ENCODE assay signal across 8 cellular contexts in the genomic region with DNA sequence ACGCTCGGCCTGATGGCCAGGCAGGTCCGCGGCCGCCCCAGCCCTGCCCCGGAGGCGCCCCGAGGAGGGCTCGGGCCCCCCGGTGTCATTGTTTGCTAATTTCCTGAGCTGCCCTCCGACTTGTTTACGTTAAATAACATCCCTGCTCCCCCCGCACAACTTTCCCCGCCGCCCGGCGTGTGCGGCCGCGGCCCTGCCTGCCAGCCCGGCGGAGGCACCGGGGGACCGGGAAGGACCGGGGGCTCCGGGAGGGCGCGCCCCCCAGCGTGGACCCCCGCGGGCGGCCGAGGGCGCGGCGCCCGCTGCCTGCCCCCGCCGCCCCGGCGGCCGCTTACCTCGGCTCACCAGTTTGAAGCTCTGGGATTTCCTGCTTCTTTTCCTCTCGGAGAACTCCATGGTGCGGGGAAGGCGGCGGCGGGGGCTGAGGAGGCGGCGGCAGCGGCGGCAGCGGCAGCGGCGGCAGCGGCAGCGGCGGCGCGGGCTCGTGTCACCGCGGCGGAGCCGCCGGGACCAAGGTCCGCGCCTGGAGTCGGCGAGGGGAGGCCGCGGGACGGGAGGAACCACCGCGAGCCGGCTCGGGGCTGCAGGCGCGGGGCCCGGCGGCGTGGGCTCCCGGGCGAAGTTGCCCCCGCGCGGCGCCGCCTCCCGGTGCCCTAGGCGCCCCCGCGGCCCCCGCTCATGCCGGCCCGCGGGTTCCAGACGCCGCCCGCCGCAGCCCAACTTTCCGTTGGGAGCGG. TPM values are rescaled to one million over a fixed set of nuclear protein-coding genes. Genes with fewer than 3 reads are reported as not detected.
DNase-seq lines count a peak whose midpoint lies in the region; ATAC-seq and TF ChIP-seq lines count a peak whose summit lies in the region.

No MANE protein-coding gene starts in this region.

- CTCF ChIA-PET in BJ (lab: Yijun Ruan, JAX), result interaction anchor here (0.6 kb wide), 1 partner anchor 226 kb away, joined by 3 read pairs; no protein-coding TSS in a partner anchor

- ATAC-seq in HG03354 (IDR thresholded peaks at IDR 0.05; ENCODE audit: poor library complexity, severe bottlenecking, unreplicated experiment), result peak; percentile 27

- under 1% methylated on average over 103 of the region's 103 CpGs for WGBS in liver

- peak overlapping the region; percentile 56 to 69 for H3K27ac ChIP-seq in liver (ENCODE audit: low read depth in 1 of 2, low read length in 2 of 2)
- peak overlapping the region; percentile 85 to 88 for H3K27ac ChIP-seq in tibial artery

- no peak for DNase-seq in BJ (ENCODE audit: low read depth)
- DNase-seq in cardiac fibroblast (ENCODE audit: low read depth in 2 of 2), result peak in 1 of 2 donors; percentile 11
- no peak for DNase-seq in tibial artery
- no peak for DNase-seq in NCI-H2196 treated with DMSO at 0.1 percent for 48 hours (lab: John Stamatoyannopoulos, UW; ENCODE audit: unreplicated experiment)
- DNase-seq in activated CD4-positive, alpha-beta T cell treated with anti-CD3 and anti-CD28 coated beads for 48 hours, result no peak
- DNase-seq in GM19240 (ENCODE audit: insufficient read length, low spot score), result no peak

- H3K4me1 ChIP-seq in liver (ENCODE audit: control insufficient read depth in 4 of 4, insufficient read depth in 4 of 4, low read length in 3 of 4) (peaks cover 0 to 18% (median 14%) of the 10 kb centered on the region in 4 donors), tibial artery (peaks cover 4 to 32% (median 9%) of the 10 kb centered on the region in 4 donors)

- H3K9ac ChIP-seq in liver (ENCODE audit: low read depth in 1 of 2, low read length in 2 of 2), result peak overlapping the region; percentile 36 to 66

- H3K9me3 ChIP-seq in liver (ENCODE audit: control insufficient read depth in 4 of 4, low read length in 3 of 4) (no peaks in the 10 kb centered on the region), tibial artery (no peaks in the 10 kb centered on the region)

- TF ChIP-seq RAD21 in liver (IDR thresholded peaks at IDR 0.05), result no peak

- peaks cover 2% of the 10 kb centered on the region for H3K36me3 ChIP-seq in BJ (ENCODE audit: control insufficient read depth, insufficient read depth, low read length)
- H3K36me3 ChIP-seq in liver (ENCODE audit: control insufficient read depth in 4 of 4, insufficient read depth in 3 of 4, low read depth in 1 of 4, low read length in 3 of 4), result no peaks in the 10 kb centered on the region
- no peaks in the 10 kb centered on the region for H3K36me3 ChIP-seq in tibial artery

- H3K27me3 ChIP-seq in BJ (ENCODE audit: control insufficient read depth, insufficient read depth, low read length) (no peaks in the 10 kb centered on the region), liver (ENCODE audit: control insufficient read depth in 4 of 4, insufficient read depth in 4 of 4, low read length in 3 of 4) (no peaks in the 10 kb centered on the region), tibial artery (no peaks in the 10 kb centered on the region)

- TF ChIP-seq CTCF in BJ (IDR thresholded peaks at IDR 0.05; ENCODE audit: insufficient read depth, low read depth, low read length), result no peak
- TF ChIP-seq CTCF in cardiac fibroblast (IDR thresholded peaks at IDR 0.05; ENCODE audit: low read depth, low read length), result no peak
- TF ChIP-seq CTCF in liver (IDR thresholded peaks at IDR 0.05; ENCODE audit: low read depth, low read length, missing input control), result no peak
- no peak for TF ChIP-seq CTCF in tibial artery (IDR thresholded peaks at IDR 0.05)

- intact Hi-C loops in tibial artery (cut with DNase I; ENCODE audit: low total_unique reads), result no loop called here

- POLR2A ChIA-PET in BJ (lab: Charles Lee), result interaction anchor here (0.7 kb wide), 1 partner anchor 1307 kb away, joined by 6 read pairs; no protein-coding TSS in a partner anchor

- H3K4me3 ChIP-seq in BJ (ENCODE audit: low read depth, low read length) (peak overlapping the region; percentile 65), cardiac fibroblast (replicated peaks in 1 of 2; ENCODE audit: low read depth in 2 of 2, low read length in 2 of 2) (peak overlapping the region; percentile 35 to 47), liver (ENCODE audit: low read depth in 1 of 3, low read length in 3 of 3) (peak overlapping the region in 2 of 3 donors; percentile 68 to 69), tibial artery (peak overlapping the region; percentile 72 to 83)

TF ChIP-seq in liver, 16 proteins besides CTCF, POLR2A, EP300 and RAD21:
- TF ChIP-seq FOXA1 (IDR thresholded peaks at IDR 0.05) (no peak), FOXA2 (IDR thresholded peaks at IDR 0.05) (no peak), HNF4G (IDR thresholded peaks at IDR 0.05) (no peak), ZBTB33 (IDR thresholded peaks at IDR 0.05) (no peak), NR2F2 (IDR thresholded peaks at IDR 0.05) (no peak), SP1 (IDR thresholded peaks at IDR 0.05) (no peak), MAX (IDR thresholded peaks at IDR 0.05) (no peak)

RNA-seq across cellular contexts. Expression of gene BEND7, which starts 0.5 kb away (rescaled TPM):
- polyA plus RNA-seq in BJ (2011; rRNA removed), result 4.5 and 4.6 TPM in 2 replicates
- 1.9 and 2.4 TPM in 2 replicates for polyA minus RNA-seq in BJ (2011; rRNA and poly(A)+ RNA removed)
- total RNA-seq in liver, result 10 to 100 TPM in 1 of 2 donors, 1 to 10 TPM in 1; 4.1 to 10.1 TPM
- 1 to 10 TPM; 5.0 to 6.1 TPM for polyA plus RNA-seq in liver

RNA-seq across cellular contexts. Expression of gene PRPF18, which starts 58.5 kb away (rescaled TPM):
- polyA plus RNA-seq in BJ (2011; rRNA removed) (6.4 and 17.4 TPM in 2 replicates), liver (10 to 100 TPM; 10.0 to 14.7 TPM)
- 5.4 and 6.4 TPM in 2 replicates for polyA minus RNA-seq in BJ (2011; rRNA and poly(A)+ RNA removed)
- 10 to 100 TPM; 14.4 to 28.3 TPM for total RNA-seq in liver
